In genomic region chr10:33473688-33474087, GRCh38 we compare ENCODE assay signal across 7 cellular contexts.
"Had no signal": no experiment of that assay in that cellular context is flagged by ENCODE, and none has a peak within 500 bp of the region (broad histone marks: within the 10 kb centered on the region; RNA-seq: fewer than 3 reads in every experiment).

No MANE protein-coding gene starts in this region.

- FAIRE-seq: G401.6, GM12891, GM12892, GM18507, GM19239 had no signal

- DNase-seq: GDM1, GF-D8 had no signal
